ENCODE assay signal across 24 cellular contexts in the genomic region with DNA sequence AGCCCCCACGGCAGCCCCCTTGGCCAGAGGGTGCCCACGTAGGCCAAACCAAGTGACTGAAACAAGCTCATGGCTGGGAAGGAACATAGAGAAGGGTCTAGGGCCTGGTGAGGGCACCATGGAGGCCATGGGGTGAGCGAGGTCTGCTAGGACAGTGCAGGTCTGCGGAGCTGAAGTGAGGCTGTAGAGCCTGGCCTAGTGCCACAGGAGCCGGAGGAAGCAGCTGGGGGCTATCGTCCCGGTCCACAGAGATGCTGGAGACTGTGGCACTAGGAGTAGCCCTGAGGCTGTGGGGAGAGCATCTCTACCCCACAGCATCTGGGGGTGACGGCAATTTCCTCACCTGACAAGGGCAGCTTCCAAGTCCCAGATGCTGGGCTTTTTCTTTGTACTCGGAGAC.
"Had no signal": no experiment of that assay in that cellular context is flagged by ENCODE, and none has a peak within 500 bp of the region (broad histone marks: within the 10 kb centered on the region; RNA-seq: fewer than 3 reads in every experiment).

No MANE protein-coding gene starts in this region.

- H3K9me3 ChIP-seq: SJSA1 had no signal

- H3K36me3 ChIP-seq: SJSA1 had no signal

- H3K9me3 Mint-ChIP-seq: IgD-negative memory B cell had no signal

- H3K27me3 Mint-ChIP-seq: IgD-negative memory B cell had no signal

- H3K27me3 ChIP-seq: SJSA1 had no signal

- H3K4me1 ChIP-seq: SJSA1 had no signal

- H3K27ac Mint-ChIP-seq: IgD-negative memory B cell had no signal

- DNase-seq: KBM-7, MV-4-11, NCI-H1048, NCI-H1105, NCI-H1417, NCI-H1436 treated with DMSO at 0.1 percent for 48 hours, NCI-H1694, NCI-H187 treated with DMSO at 0.1 percent for 48 hours, NCI-H2029 treated with DMSO at 0.1 percent for 48 hours, NCI-H2171 treated with DMSO at 0.1 percent for 48 hours, NCI-H345, NCI-H446 treated with DMSO at 0.1 percent for 48 hours, NCI-H510A treated with DMSO at 0.1 percent for 48 hours, NCI-H526 treated with DMSO at 0.1 percent for 48 hours, NCI-H748 treated with DMSO at 0.1 percent for 48 hours, Right ventricle myocardium superior, RPMI8226, SIG-M5 had no signal

- H3K4me1 Mint-ChIP-seq: IgD-negative memory B cell had no signal

- H3K27ac ChIP-seq: HL-60, SJSA1, SK-N-MC had no signal

- FAIRE-seq: HTR-8/SVneo, RCC 7860 had no signal

- H3K4me3 ChIP-seq: SJSA1, SK-N-MC had no signal
